ENCODE assay signal across 1 cellular context in the genomic region with DNA sequence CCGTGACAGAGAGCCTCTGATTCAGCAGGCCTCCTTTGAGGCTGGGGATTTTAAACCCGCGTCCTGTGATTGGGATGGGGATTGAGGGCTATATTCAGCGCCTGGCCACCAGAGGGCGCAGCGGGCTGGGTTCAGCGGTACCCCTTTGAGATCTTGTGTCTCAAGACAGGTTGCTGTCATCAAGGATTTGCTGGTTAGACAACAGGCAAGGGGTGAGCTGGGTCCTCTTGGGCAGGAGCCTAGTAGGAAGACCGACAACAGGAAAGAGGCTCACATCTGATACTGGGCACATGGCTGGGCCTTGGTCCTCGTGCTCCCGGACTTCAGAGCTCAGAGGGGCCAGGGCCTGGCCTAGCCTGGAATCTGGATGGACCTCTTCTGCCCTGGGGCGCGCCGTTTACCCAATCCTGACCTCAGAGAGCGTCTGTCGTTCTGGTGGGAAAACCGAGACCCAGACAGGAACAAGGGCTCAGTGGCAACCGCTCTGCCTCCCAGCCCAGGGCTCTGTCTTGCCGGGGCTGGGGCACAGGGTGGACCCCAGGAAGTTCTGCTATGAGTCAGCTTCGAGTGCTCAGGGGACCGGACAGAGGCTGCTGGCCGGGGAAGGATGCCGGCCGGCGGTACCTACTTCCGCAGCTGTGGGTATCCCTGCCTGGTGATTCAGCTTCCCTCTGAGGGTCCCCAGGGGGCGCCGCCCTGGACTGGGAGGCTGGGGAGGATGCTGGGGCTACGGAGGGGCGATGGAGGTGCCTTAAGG.
A peak's percentile ranks its signal among the peaks of the same experiment; 100 is the strongest.
TF ChIP-seq lines count a peak whose summit lies in the region.

No MANE protein-coding gene starts in this region.

TF ChIP-seq in HCT116, 20 proteins besides CTCF, POLR2A, EP300 and RAD21:
- TF ChIP-seq, protein P1, sequence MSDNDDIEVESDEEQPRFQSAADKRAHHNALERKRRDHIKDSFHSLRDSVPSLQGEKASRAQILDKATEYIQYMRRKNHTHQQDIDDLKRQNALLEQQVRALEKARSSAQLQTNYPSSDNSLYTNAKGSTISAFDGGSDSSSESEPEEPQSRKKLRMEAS (IDR thresholded peaks at IDR 0.05): peak; percentile 22; the same call in 1 of the 2 replicates
- TF ChIP-seq TCF7L2 (IDR thresholded peaks at IDR 0.05; ENCODE audit: borderline replicate concordance, extremely low read depth, insufficient read depth, insufficient read length) (peak; percentile 91), EGR1 (IDR thresholded peaks at IDR 0.05; ENCODE audit: low read depth) (no peak)
